ENCODE assay signal across 19 cellular contexts in genomic region chr11:115141715-115142114, GRCh38.
DNase-seq lines count a peak whose midpoint lies in the region; ATAC-seq lines count a peak whose summit lies in the region.
"Had no signal": no experiment of that assay in that cellular context is flagged by ENCODE, and none has a peak within 500 bp of the region (broad histone marks: within the 10 kb centered on the region; RNA-seq: fewer than 3 reads in every experiment).

No MANE protein-coding gene starts in this region.

- in situ Hi-C loops in G401 (cut with HindIII; ENCODE audit: low sequenced_read_pairs), result no loop called here

- intact Hi-C loops in sciatic nerve (cut with DNase I), result no loop called here

- ATAC-seq in sciatic nerve, result peak; percentile 53
- ATAC-seq in HG02885 (IDR thresholded peaks at IDR 0.05; ENCODE audit: poor library complexity, unreplicated experiment), result no peak
- ATAC-seq: HCT116 had no signal

- DNase-seq in G401 (ENCODE audit: low spot score) (peak; percentile 87), NCI-H446 (lab: John Stamatoyannopoulos, UW) (peak; percentile 95 to 97), cerebellar nuclear complex (lab: John Stamatoyannopoulos, UW) (peak; percentile 35 to 72), sciatic nerve (ENCODE audit: low spot score) (no peak), AG08395 (ENCODE audit: low spot score) (no peak), NCI-H526 (lab: John Stamatoyannopoulos, UW) (no peak)
- DNase-seq: 8988T; CD4-positive, CD25-positive, alpha-beta regulatory T cell; CD8-positive, alpha-beta memory T cell; COR-L47; DMS153; DMS79; GF-D8; GOT3; H7; HFFc6; IMR-90 had no signal

Comparison
In these comparisons a context has a peak if more than half of its experiments do, and no peak if none do; other contexts are left out.
1. DNase-seq: peak in G401 (single experiment), NCI-H446 (2 of 2) and cerebellar nuclear complex (2 of 2); none in sciatic nerve (single experiment), AG08395 (single experiment) and NCI-H526 (0 of 2).